Comparison of ENCODE assay signal across 21 cellular contexts in the genomic region with DNA sequence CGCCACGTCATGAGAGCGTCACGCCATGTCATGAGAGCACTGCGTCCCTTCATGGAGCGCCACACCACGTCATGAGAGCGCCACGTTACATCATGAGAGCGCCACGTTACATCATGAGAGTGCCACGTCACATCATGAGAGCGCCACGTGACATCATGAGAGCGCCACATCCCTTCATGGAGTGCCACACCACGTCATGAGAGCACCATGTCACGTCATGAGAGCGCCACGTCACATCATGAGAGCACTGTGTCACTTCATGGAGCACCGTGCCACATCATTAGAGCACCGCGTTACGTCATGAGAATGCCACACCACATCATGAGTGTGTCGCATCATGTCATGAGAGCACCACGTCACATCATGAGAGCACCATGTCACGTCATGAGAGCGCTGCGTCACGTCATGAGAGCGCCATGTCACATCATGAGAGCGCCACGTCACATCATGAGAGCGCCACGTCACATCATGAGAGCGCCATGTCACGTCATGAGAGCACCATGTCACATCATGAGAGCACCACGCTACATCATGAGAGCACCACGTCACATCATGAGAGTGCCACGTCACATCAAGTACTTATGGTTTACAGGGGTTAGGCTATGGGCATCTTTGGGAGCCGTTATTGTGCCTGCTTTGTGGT. TPM values are rescaled to one million over a fixed set of nuclear protein-coding genes. Genes with fewer than 3 reads are reported as not detected.
"Had no signal": no experiment of that assay in that cellular context is flagged by ENCODE, and none has a peak within 500 bp of the region (broad histone marks: within the 10 kb centered on the region; RNA-seq: fewer than 3 reads in every experiment).

No MANE protein-coding gene starts in this region.

- H3K27ac ChIP-seq: hepatocyte had no signal

- H3K27me3 ChIP-seq: body of pancreas, hepatocyte, left lung, transverse colon had no signal

- H3K36me3 Mint-ChIP-seq: activated CD4-positive, alpha-beta memory T cell treated with anti-CD3 and anti-CD28 coated beads for 36 hours; naive B cell had no signal

- H3K4me2 ChIP-seq: hepatocyte had no signal

- ATAC-seq: body of pancreas had no signal

- H3K9me3 ChIP-seq: body of pancreas, left lung, transverse colon had no signal

- H2AFZ ChIP-seq: hepatocyte had no signal

- H3K9me3 Mint-ChIP-seq: activated CD4-positive, alpha-beta memory T cell treated with anti-CD3 and anti-CD28 coated beads for 36 hours; naive B cell had no signal

- H3K4me1 ChIP-seq: body of pancreas had no signal

- H3K4me3 ChIP-seq: body of pancreas, hepatocyte, left lung, transverse colon had no signal

- H3K36me3 ChIP-seq: left lung, transverse colon had no signal

- DNase-seq: activated CD4-positive, alpha-beta memory T cell treated with anti-CD3 and anti-CD28 coated beads for 36 hours; activated CD4-positive, alpha-beta T cell treated with anti-CD3 and anti-CD28 coated beads for 1 hour; activated CD8-positive, alpha-beta memory T cell treated with anti-CD3 and anti-CD28 coated beads, Interleukin-2, amount 50 U/mL, for 4 hours; activated naive CD4-positive, alpha-beta T cell treated with anti-CD3 and anti-CD28 coated beads, Interleukin-2, amount 50 U/mL, for 16 hours; body of pancreas; caudate nucleus; left lung; mammary epithelial cell; naive B cell; posterior cingulate gyrus; stimulated activated CD4-positive, alpha-beta T cell treated with anti-CD3 and anti-CD28 coated beads, Interleukin-2, amount 100 ng/mL, for 48 hours; SW 1271; T-helper 9 cell; transverse colon had no signal

- FAIRE-seq: colon, endometrium, keratinocyte had no signal

- H3K27me3 Mint-ChIP-seq: naive B cell had no signal

RNA-seq across cellular contexts. Expression of a gene that starts 9.8 kb away (rescaled TPM):
- polyA plus RNA-seq: hepatocyte had no signal

RNA-seq across cellular contexts. Expression of a gene that starts 51.8 kb away (rescaled TPM):
- total RNA-seq: activated CD4-positive, alpha-beta memory T cell treated with anti-CD3 and anti-CD28 coated beads for 36 hours; body of pancreas; glomerular endothelial cell; hepatocyte; left lung; mammary epithelial cell; skeletal muscle tissue; transverse colon had no signal
- polyA plus RNA-seq: esophagus, hepatocyte, keratinocyte, mammary epithelial cell had no signal
